In the genomic region with DNA sequence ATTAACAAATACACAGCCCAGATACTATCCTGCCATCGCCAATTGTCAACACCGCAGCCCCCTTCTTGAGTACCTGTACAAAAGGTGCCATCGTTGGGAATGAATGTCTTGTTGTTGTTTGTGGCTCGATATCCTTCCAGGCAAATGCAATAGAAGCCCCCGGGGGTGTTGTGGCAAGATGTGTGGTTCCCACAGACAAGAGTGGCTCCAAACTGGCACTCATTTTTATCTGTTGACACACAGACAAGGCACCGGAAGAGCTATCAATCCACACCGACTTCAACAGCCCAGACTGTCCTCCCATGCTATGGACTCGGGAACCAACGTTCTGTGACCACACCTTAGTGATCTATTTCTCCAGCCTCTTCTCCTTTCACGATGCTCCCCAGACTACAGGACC, we compare ENCODE assay signal across 13 cellular contexts. TPM values are rescaled to one million over a fixed set of nuclear protein-coding genes. Genes with fewer than 3 reads are reported as not detected.
DNase-seq lines count a peak whose midpoint lies in the region; ATAC-seq, FAIRE-seq and TF ChIP-seq lines count a peak whose summit lies in the region.
"Had no signal": no experiment of that assay in that cellular context is flagged by ENCODE, and none has a peak within 500 bp of the region (broad histone marks: within the 10 kb centered on the region; RNA-seq: fewer than 3 reads in every experiment).

No MANE protein-coding gene starts in this region.

- TF ChIP-seq EP300 in HepG2 (IDR thresholded peaks at IDR 0.05; ENCODE audit: low read depth in 2 of 2, low read length in 2 of 2) = no peak
- no peak for TF ChIP-seq EP300 in HepG2 (CRISPR knock-in tag; IDR thresholded peaks at IDR 0.05; ENCODE audit: borderline replicate concordance)

- H3K79me2 ChIP-seq in HepG2 (ENCODE audit: insufficient read depth, low read length) (no peaks in the 10 kb centered on the region), trophoblast cell (ENCODE audit: control insufficient read depth, insufficient read depth, low read length, poor library complexity) (peaks cover 2% of the 10 kb centered on the region)

- no peak for TF ChIP-seq CTCF in HepG2 (CRISPR knock-in tag; IDR thresholded peaks at IDR 0.05)
- TF ChIP-seq CTCF in right lobe of liver (IDR thresholded peaks at IDR 0.05) = no peak
- no peak for TF ChIP-seq CTCF in WTC11 (IDR thresholded peaks at IDR 0.05)
- no peak for TF ChIP-seq CTCF in chondrocyte (IDR thresholded peaks at IDR 0.05)
- TF ChIP-seq CTCF in Peyer's patch (IDR thresholded peaks at IDR 0.05) = no peak

- ATAC-seq in HepG2 (no peak), right lobe of liver (no peak), WTC11 (no peak), GM21717 (IDR thresholded peaks at IDR 0.05; ENCODE audit: unreplicated experiment) (no peak)

- H2BK120ac ChIP-seq in trophoblast cell (ENCODE audit: insufficient read depth, low read length, poor library complexity) = no peak overlapping the region

- H3K4me1 ChIP-seq in HepG2 (ENCODE audit: insufficient read depth, low read length) (peaks cover 11% of the 10 kb centered on the region), right lobe of liver (no peaks in the 10 kb centered on the region), trophoblast cell (ENCODE audit: control insufficient read depth in 1 of 2, insufficient read depth in 2 of 2, low read length in 2 of 2) (peaks cover 0 to 5% of the 10 kb centered on the region in 2 experiments), Peyer's patch (no peaks in the 10 kb centered on the region)
- H3K4me1 ChIP-seq: BLaER1 had no signal

- no peak overlapping the region for H2AFZ ChIP-seq in HepG2 (ENCODE audit: low read length)
- H2AFZ ChIP-seq in trophoblast cell (ENCODE audit: insufficient read depth, low read length, poor library complexity) = no peak overlapping the region

- TF ChIP-seq POLR2A in HepG2 (IDR thresholded peaks at IDR 0.05; ENCODE audit: insufficient read depth in 1 of 2, low read depth in 2 of 2, low read length in 2 of 2) (no peak), right lobe of liver (IDR thresholded peaks at IDR 0.05) (no peak), Peyer's patch (IDR thresholded peaks at IDR 0.05) (no peak)

- H3K9me3 Mint-ChIP-seq in WTC11 = no peaks in the 10 kb centered on the region
- no peaks in the 10 kb centered on the region for H3K9me3 Mint-ChIP-seq in chondrocyte (ENCODE audit: low read depth)
- H3K9me3 Mint-ChIP-seq: CD8-positive, alpha-beta memory T cell had no signal

- H3K27me3 Mint-ChIP-seq in WTC11 (ENCODE audit: low read depth) (no peaks in the 10 kb centered on the region), chondrocyte (ENCODE audit: low read depth) (no peaks in the 10 kb centered on the region)

- no peak overlapping the region for H2BK5ac ChIP-seq in trophoblast cell (ENCODE audit: low read depth, low read length, poor library complexity)

- no peak overlapping the region for H2AK5ac ChIP-seq in trophoblast cell (ENCODE audit: low read length)

- 0 out of 2 replicates have a peak overlapping the region, but pooled peaks have one; percentile 28 for H3K27ac Mint-ChIP-seq in WTC11
- H3K27ac Mint-ChIP-seq in chondrocyte (ENCODE audit: unreplicated experiment) = peak overlapping the region; percentile 37

- no peak overlapping the region for H3K23ac ChIP-seq in trophoblast cell (ENCODE audit: low read length)

- H3K4me2 ChIP-seq in HepG2 (ENCODE audit: low read depth, low read length) (no peak overlapping the region), trophoblast cell (ENCODE audit: low read length) (no peak overlapping the region)
- H3K4me2 ChIP-seq: BLaER1 had no signal

- TSS peak; percentile 24 for BruUV-seq in HepG2 (replicated peaks; lab: Mats Ljungman, UMichigan)

- no peaks in the 10 kb centered on the region for H3K79me1 ChIP-seq in trophoblast cell (ENCODE audit: low read length)

- H3K4me3 ChIP-seq in HepG2 (replicated peaks in 1 of 3; ENCODE audit: insufficient read depth in 1 of 3, low read depth in 2 of 3, low read length in 3 of 3) (no peak overlapping the region), right lobe of liver (no peak overlapping the region), trophoblast cell (ENCODE audit: low read depth, low read length) (no peak overlapping the region), Peyer's patch (no peak overlapping the region)
- H3K4me3 ChIP-seq: BLaER1 had no signal

- H4K8ac ChIP-seq in trophoblast cell (ENCODE audit: low read depth, low read length) = no peak overlapping the region

- no peak overlapping the region for H3K14ac ChIP-seq in trophoblast cell (ENCODE audit: low read length)

- in situ Hi-C loops in HepG2 (cut with HindIII; ENCODE audit: extremely low pct_ligation_motif_present, low pct_unique_long_range_greater_than_20kb) = no loop called here

- H3K9me3 ChIP-seq in HepG2 (ENCODE audit: low read length) (no peaks in the 10 kb centered on the region), right lobe of liver (no peaks in the 10 kb centered on the region), trophoblast cell (ENCODE audit: insufficient read depth, low read depth, low read length) (no peaks in the 10 kb centered on the region), Peyer's patch (no peaks in the 10 kb centered on the region)
- H3K9me3 ChIP-seq: BLaER1 had no signal

- H3K36me3 ChIP-seq in HepG2 (replicated peaks in 1 of 2; ENCODE audit: control insufficient read depth in 1 of 2, insufficient read depth in 2 of 2, low read length in 2 of 2) (peaks cover 4 to 15% of the 10 kb centered on the region in 2 experiments; a peak in 3 of 5 replicates), right lobe of liver (no peaks in the 10 kb centered on the region), trophoblast cell (ENCODE audit: control insufficient read depth in 1 of 2, insufficient read depth in 2 of 2, low read length in 2 of 2) (peaks cover 5 to 11% of the 10 kb centered on the region in 2 experiments), Peyer's patch (peaks cover 0 to 8% (median 0%) of the 10 kb centered on the region in 3 donors)

- no peaks in the 10 kb centered on the region for H3K36me3 Mint-ChIP-seq in WTC11
- peaks cover 7% of the 10 kb centered on the region for H3K36me3 Mint-ChIP-seq in chondrocyte (ENCODE audit: low read depth)

- intact Hi-C loops in HepG2 (cut with micrococcal nuclease; ENCODE audit: unreplicated experiment) (no loop called here), right lobe of liver (cut with DNase I) (loop anchor here in 1 of 2 donors (10.0 kb wide), 1 partner anchor 56 kb away; no protein-coding TSS in a partner anchor)

- POLR2A ChIA-PET in HepG2 (lab: Yijun Ruan, JAX) = no interaction called here
- POLR2A ChIA-PET in WTC11 (lab: Charles Lee) = no interaction called here

- no peaks in the 10 kb centered on the region for H4K20me1 ChIP-seq in HepG2 (ENCODE audit: insufficient read depth, low read length)
- H4K20me1 ChIP-seq: BLaER1 had no signal

- DNase-seq in HepG2 (ENCODE audit: low spot score) (no peak), right lobe of liver (no peak), WTC11 (ENCODE audit: low spot score) (no peak), chondrocyte (ENCODE audit: low spot score) (no peak), trophoblast cell (no peak), Peyer's patch (no peak)
- DNase-seq: 8988T; AML-193; CD8-positive, alpha-beta memory T cell; DMS53; GF-D8 had no signal

- H3K18ac ChIP-seq in trophoblast cell (ENCODE audit: low read length) = no peak overlapping the region

- H4K12ac ChIP-seq in trophoblast cell (ENCODE audit: low read depth, low read length) = no peak overlapping the region

- WGBS in HepG2 (ENCODE audit: low lambda C conversion rate) = 94% methylated on average over 10 of the region's 10 CpGs
- 93% methylated on average over 7 of the region's 10 CpGs for WGBS in right lobe of liver (ENCODE audit: insufficient coverage, low coverage, low lambda C conversion rate, missing lambda C conversion rate)
- 100% methylated on average over 2 of the region's 10 CpGs for WGBS in trophoblast cell (ENCODE audit: extremely low coverage, insufficient coverage, insufficient read length)

- H3K4me3 Mint-ChIP-seq in WTC11 (no peak overlapping the region), chondrocyte (ENCODE audit: unreplicated experiment) (no peak overlapping the region)
- H3K4me3 Mint-ChIP-seq: CD8-positive, alpha-beta memory T cell had no signal

- FAIRE-seq in HepG2 (lab: Jason Lieb, UNC) = no peak

- no peak overlapping the region for H2BK12ac ChIP-seq in trophoblast cell (ENCODE audit: low read length)

- H3K27ac ChIP-seq in HepG2 (ENCODE audit: extremely low read length, insufficient read depth, low read length) (no peak overlapping the region), right lobe of liver (no peak overlapping the region), trophoblast cell (ENCODE audit: low read depth, low read length) (no peak overlapping the region), Peyer's patch (no peak overlapping the region)
- H3K27ac ChIP-seq: BLaER1 had no signal

- TF ChIP-seq RAD21 in HepG2 (CRISPR knock-in tag; IDR thresholded peaks at IDR 0.05) = no peak

- H3K4me1 Mint-ChIP-seq in WTC11 (peaks cover 8% of the 10 kb centered on the region), chondrocyte (ENCODE audit: low read depth) (no peaks in the 10 kb centered on the region)
- H3K4me1 Mint-ChIP-seq: CD8-positive, alpha-beta memory T cell had no signal

- H3K4ac ChIP-seq in trophoblast cell (ENCODE audit: low read depth, low read length) = no peak overlapping the region

- CTCF ChIA-PET in HepG2 (lab: Yijun Ruan, JAX; ENCODE audit: low intra/inter-chr PET ratio, low total read pairs) = no interaction called here
- CTCF ChIA-PET in WTC11 (lab: Charles Lee) = interaction anchor here (1.4 kb wide), 1 partner anchor 217 kb away, joined by 4 read pairs; no protein-coding TSS in a partner anchor

- no peaks in the 10 kb centered on the region for H3K27me3 ChIP-seq in HepG2 (ENCODE audit: control insufficient read depth in 1 of 2, insufficient read depth in 2 of 2, low read length in 2 of 2)
- H3K27me3 ChIP-seq in right lobe of liver = no peaks in the 10 kb centered on the region
- no peaks in the 10 kb centered on the region for H3K27me3 ChIP-seq in trophoblast cell (ENCODE audit: insufficient read depth, low read length)
- no peaks in the 10 kb centered on the region for H3K27me3 ChIP-seq in Peyer's patch
- H3K27me3 ChIP-seq: BLaER1 had no signal

- H3K9ac ChIP-seq in HepG2 (ENCODE audit: insufficient read depth, low read depth, low read length) = no peak overlapping the region
- no peak overlapping the region for H3K9ac ChIP-seq in trophoblast cell (ENCODE audit: low read length)
- H3K9ac ChIP-seq: BLaER1 had no signal

- H4K91ac ChIP-seq in trophoblast cell (ENCODE audit: low read depth, low read length) = no peak overlapping the region

RNA-seq across cellular contexts. Expression of gene SUSD1, which starts 25.9 kb away (rescaled TPM):
- total RNA-seq in HepG2 (2016; rRNA removed; fragmentation: Illumina TruSeq; extraction: Trizol) (16.0 and 25.9 TPM in 2 replicates), right lobe of liver (1 to 10 TPM; 2.7 to 7.2 (median 3.9) TPM), WTC11 (2021) (4.4 to 5.7 TPM (median 5.1 TPM) in 3 replicates), chondrocyte (18.5 to 29.6 TPM (median 28.1 TPM) in 3 replicates), Peyer's patch (10 to 100 TPM; 10.6 to 28.9 (median 21.3) TPM)
- 19.0 and 22.4 TPM in 2 replicates for total RNA-seq in HepG2 (2016; cell fraction: cytosol; rRNA removed; fragmentation: Illumina TruSeq; extraction: Trizol; ENCODE audit: low read depth)
- 13.8 and 23.8 TPM in 2 replicates for total RNA-seq in HepG2 (2016; cell fraction: insoluble cytoplasmic fraction; rRNA removed; fragmentation: Illumina TruSeq; extraction: Trizol)
- total RNA-seq in HepG2 (2016; cell fraction: membrane; rRNA removed; fragmentation: Illumina TruSeq; extraction: Trizol) = 22.6 and 26.9 TPM in 2 replicates
- 25.3 and 30.6 TPM in 2 replicates for total RNA-seq in HepG2 (2016; cell fraction: nucleus; rRNA removed; fragmentation: Illumina TruSeq; extraction: Trizol)
- polyA plus RNA-seq in HepG2 (2011; rRNA removed) = 26.9 and 32.3 TPM in 2 replicates
- polyA plus RNA-seq in HepG2 (2011; cell fraction: cytosol; rRNA removed) = 28.5 and 29.1 TPM in 2 replicates
- polyA plus RNA-seq in HepG2 (2011; cell fraction: nucleus; rRNA removed) = 14.0 and 15.0 TPM in 2 replicates
- polyA plus RNA-seq in HepG2 (2012) = 15.4 and 19.2 TPM in 2 replicates
- polyA plus RNA-seq in HepG2 (2016; cell fraction: cytosol; fragmentation: Illumina TruSeq; extraction: Trizol; ENCODE audit: low read depth) = 8.6 and 9.9 TPM in 2 replicates
- 11.7 and 12.2 TPM in 2 replicates for polyA plus RNA-seq in HepG2 (2016; cell fraction: insoluble cytoplasmic fraction; fragmentation: Illumina TruSeq; extraction: Trizol; ENCODE audit: low read depth)
- polyA plus RNA-seq in HepG2 (2016; cell fraction: membrane; fragmentation: Illumina TruSeq; extraction: Trizol; ENCODE audit: low read depth) = 14.8 and 16.5 TPM in 2 replicates
- polyA plus RNA-seq in HepG2 (2016; cell fraction: nucleus; fragmentation: Illumina TruSeq; extraction: Trizol; ENCODE audit: insufficient read depth, low read depth) = 26.8 and 28.0 TPM in 2 replicates
- polyA minus RNA-seq in HepG2 (2011; rRNA and poly(A)+ RNA removed; ENCODE audit: low replicate concordance) = 11.2 and 45.2 TPM in 2 replicates
- polyA minus RNA-seq in HepG2 (2011; cell fraction: cytosol; rRNA and poly(A)+ RNA removed) = 22.7 and 34.1 TPM in 2 replicates
- 29.7 and 32.4 TPM in 2 replicates for polyA minus RNA-seq in HepG2 (2011; cell fraction: nucleus; rRNA and poly(A)+ RNA removed)
- polyA plus RNA-seq in trophoblast cell (2013) = 15.6 TPM in 2 replicates
